22 cellular contexts compared by ENCODE assay signal in genomic region chr10:30172096-30172495, GRCh38.
"Had no signal": no experiment of that assay in that cellular context is flagged by ENCODE, and none has a peak within 500 bp of the region (broad histone marks: within the 10 kb centered on the region; RNA-seq: fewer than 3 reads in every experiment).

No MANE protein-coding gene starts in this region.

- H3K27me3 ChIP-seq: colonic mucosa, foreskin keratinocyte, gastroesophageal sphincter, pancreas, right lobe of liver, stomach, thyroid gland had no signal

- H3K36me3 ChIP-seq: colonic mucosa, gastroesophageal sphincter, heart right ventricle, lower lobe of right lung, pancreas, right lobe of liver, stomach, thyroid gland had no signal

- H3K4me3 ChIP-seq: colonic mucosa, gastroesophageal sphincter, heart right ventricle, lower lobe of right lung, pancreas, right lobe of liver, stomach, thyroid gland had no signal

- H3K4me1 ChIP-seq: colonic mucosa, foreskin keratinocyte, heart right ventricle, lower lobe of right lung, pancreas, right lobe of liver, stomach, thyroid gland had no signal

- DNase-seq: colonic mucosa; effector CD8-positive, alpha-beta T cell; endodermal cell; foreskin keratinocyte; heart right ventricle; left ventricle myocardium superior; lower lobe of right lung; natural killer cell; occipital lobe; pancreas; right lobe of liver; small intestine; stimulated activated CD4-positive, alpha-beta T cell treated with anti-CD3 and anti-CD28 coated beads, Interleukin-12 subunit alpha, Interleukin-12 subunit beta, amount 100 ng/mL, for 4 hours; stimulated activated CD4-positive, alpha-beta T cell treated with anti-CD3 and anti-CD28 coated beads, Interleukin-1b, Interleukin-23, amount 100 ng/mL, for 48 hours; stimulated activated CD4-positive, alpha-beta T cell treated with anti-CD3 and anti-CD28 coated beads, Interleukin-4, amount 100 ng/mL, for 24 hours; stimulated activated naive CD4-positive, alpha-beta T cell treated with Interleukin-2 at 50 U/mL for 16 hours; stomach; thyroid gland had no signal

- ATAC-seq: esophagus mucosa; foreskin keratinocyte; gastroesophageal sphincter; heart right ventricle; left ventricle myocardium superior; lower lobe of right lung; natural killer cell; pancreas; right lobe of liver; stimulated activated effector memory CD8-positive, alpha-beta T cell treated with anti-CD3 and anti-CD28 coated beads, Interleukin-12 subunit alpha, Interleukin-12 subunit beta, amount 100 ng/mL, for 72 hours had no signal

- H3K9me3 ChIP-seq: colonic mucosa, gastroesophageal sphincter, heart right ventricle, lower lobe of right lung, pancreas, right lobe of liver, stomach, thyroid gland had no signal

- H3K27ac ChIP-seq: colonic mucosa, epithelial cell of prostate, foreskin keratinocyte, gastroesophageal sphincter, heart right ventricle, lower lobe of right lung, pancreas, right lobe of liver, stomach, thyroid gland had no signal
